In genomic region chr17:82881900-82882714, GRCh38 we compare ENCODE assay signal across 1 cellular context.
TF ChIP-seq lines count a peak whose summit lies in the region.

No MANE protein-coding gene starts in this region.

TF ChIP-seq in HepG2, 621 proteins besides CTCF, POLR2A, EP300 and RAD21 (continued from another document and continues in another):
- no peak; the same call in 1 of the 2 replicates for TF ChIP-seq ZFP91 (CRISPR knock-in tag; IDR thresholded peaks at IDR 0.05; ENCODE audit: borderline replicate concordance)
- TF ChIP-seq, protein P1, sequence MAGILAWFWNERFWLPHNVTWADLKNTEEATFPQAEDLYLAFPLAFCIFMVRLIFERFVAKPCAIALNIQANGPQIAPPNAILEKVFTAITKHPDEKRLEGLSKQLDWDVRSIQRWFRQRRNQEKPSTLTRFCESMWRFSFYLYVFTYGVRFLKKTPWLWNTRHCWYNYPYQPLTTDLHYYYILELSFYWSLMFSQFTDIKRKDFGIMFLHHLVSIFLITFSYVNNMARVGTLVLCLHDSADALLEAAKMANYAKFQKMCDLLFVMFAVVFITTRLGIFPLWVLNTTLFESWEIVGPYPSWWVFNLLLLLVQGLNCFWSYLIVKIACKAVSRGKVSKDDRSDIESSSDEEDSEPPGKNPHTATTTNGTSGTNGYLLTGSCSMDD (CRISPR knock-in tag; IDR thresholded peaks at IDR 0.05): no peak
- TF ChIP-seq, protein P2, sequence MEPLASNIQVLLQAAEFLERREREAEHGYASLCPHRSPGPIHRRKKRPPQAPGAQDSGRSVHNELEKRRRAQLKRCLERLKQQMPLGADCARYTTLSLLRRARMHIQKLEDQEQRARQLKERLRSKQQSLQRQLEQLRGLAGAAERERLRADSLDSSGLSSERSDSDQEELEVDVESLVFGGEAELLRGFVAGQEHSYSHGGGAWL (CRISPR knock-in tag; IDR thresholded peaks at IDR 0.05): no peak
- no peak for TF ChIP-seq LCORL (IDR thresholded peaks at IDR 0.05)
- peak; percentile 94 for TF ChIP-seq LCORL (CRISPR knock-in tag; IDR thresholded peaks at IDR 0.05)
- TF ChIP-seq SIX4 (CRISPR knock-in tag; IDR thresholded peaks at IDR 0.05): no peak
- no peak for TF ChIP-seq PHF8 (CRISPR knock-in tag; IDR thresholded peaks at IDR 0.05)
- no peak for TF ChIP-seq FLYWCH1 (CRISPR knock-in tag; IDR thresholded peaks at IDR 0.05)
- no peak for TF ChIP-seq REL (CRISPR knock-in tag; conservative IDR thresholded peaks at IDR 0.05)
- TF ChIP-seq ZNF512B (CRISPR knock-in tag; IDR thresholded peaks at IDR 0.05; ENCODE audit: borderline replicate concordance): no peak
- TF ChIP-seq HDAC6 (IDR thresholded peaks at IDR 0.05; ENCODE audit: low read depth, low read length): no peak
- 0 out of 2 replicates have a peak, but pooled peaks have one; percentile 30 for TF ChIP-seq CBFB (CRISPR knock-in tag; IDR thresholded peaks at IDR 0.05)
- TF ChIP-seq ZNF225 (CRISPR knock-in tag; IDR thresholded peaks at IDR 0.05): no peak
- TF ChIP-seq ZNF281 (CRISPR knock-in tag; IDR thresholded peaks at IDR 0.05; ENCODE audit: borderline replicate concordance): no peak
- peak; percentile 75; the same call in 1 of the 2 replicates for TF ChIP-seq ZNF33B (CRISPR knock-in tag; IDR thresholded peaks at IDR 0.05)
- TF ChIP-seq, protein P3, sequence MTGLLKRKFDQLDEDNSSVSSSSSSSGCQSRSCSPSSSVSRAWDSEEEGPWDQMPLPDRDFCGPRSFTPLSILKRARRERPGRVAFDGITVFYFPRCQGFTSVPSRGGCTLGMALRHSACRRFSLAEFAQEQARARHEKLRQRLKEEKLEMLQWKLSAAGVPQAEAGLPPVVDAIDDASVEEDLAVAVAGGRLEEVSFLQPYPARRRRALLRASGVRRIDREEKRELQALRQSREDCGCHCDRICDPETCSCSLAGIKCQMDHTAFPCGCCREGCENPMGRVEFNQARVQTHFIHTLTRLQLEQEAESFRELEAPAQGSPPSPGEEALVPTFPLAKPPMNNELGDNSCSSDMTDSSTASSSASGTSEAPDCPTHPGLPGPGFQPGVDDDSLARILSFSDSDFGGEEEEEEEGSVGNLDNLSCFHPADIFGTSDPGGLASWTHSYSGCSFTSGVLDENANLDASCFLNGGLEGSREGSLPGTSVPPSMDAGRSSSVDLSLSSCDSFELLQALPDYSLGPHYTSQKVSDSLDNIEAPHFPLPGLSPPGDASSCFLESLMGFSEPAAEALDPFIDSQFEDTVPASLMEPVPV (CRISPR knock-in tag; IDR thresholded peaks at IDR 0.05): no peak
- no peak for TF ChIP-seq HES4 (CRISPR knock-in tag; IDR thresholded peaks at IDR 0.05; ENCODE audit: borderline replicate concordance)
- 0 out of 2 replicates have a peak, but pooled peaks have one; percentile 52 for TF ChIP-seq BCL3 (CRISPR knock-in tag; IDR thresholded peaks at IDR 0.05)
- TF ChIP-seq ZNF550 (CRISPR knock-in tag; IDR thresholded peaks at IDR 0.05; ENCODE audit: borderline replicate concordance): no peak
- TF ChIP-seq, protein P4, sequence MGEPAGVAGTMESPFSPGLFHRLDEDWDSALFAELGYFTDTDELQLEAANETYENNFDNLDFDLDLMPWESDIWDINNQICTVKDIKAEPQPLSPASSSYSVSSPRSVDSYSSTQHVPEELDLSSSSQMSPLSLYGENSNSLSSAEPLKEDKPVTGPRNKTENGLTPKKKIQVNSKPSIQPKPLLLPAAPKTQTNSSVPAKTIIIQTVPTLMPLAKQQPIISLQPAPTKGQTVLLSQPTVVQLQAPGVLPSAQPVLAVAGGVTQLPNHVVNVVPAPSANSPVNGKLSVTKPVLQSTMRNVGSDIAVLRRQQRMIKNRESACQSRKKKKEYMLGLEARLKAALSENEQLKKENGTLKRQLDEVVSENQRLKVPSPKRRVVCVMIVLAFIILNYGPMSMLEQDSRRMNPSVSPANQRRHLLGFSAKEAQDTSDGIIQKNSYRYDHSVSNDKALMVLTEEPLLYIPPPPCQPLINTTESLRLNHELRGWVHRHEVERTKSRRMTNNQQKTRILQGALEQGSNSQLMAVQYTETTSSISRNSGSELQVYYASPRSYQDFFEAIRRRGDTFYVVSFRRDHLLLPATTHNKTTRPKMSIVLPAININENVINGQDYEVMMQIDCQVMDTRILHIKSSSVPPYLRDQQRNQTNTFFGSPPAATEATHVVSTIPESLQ (CRISPR knock-in tag; conservative IDR thresholded peaks at IDR 0.05): no peak
- no peak for TF ChIP-seq ZNF296 (CRISPR knock-in tag; conservative IDR thresholded peaks at IDR 0.05)
- TF ChIP-seq ZBTB8A (CRISPR knock-in tag; IDR thresholded peaks at IDR 0.05; ENCODE audit: borderline replicate concordance, low read depth): no peak
- no peak for TF ChIP-seq ZNF337 (CRISPR knock-in tag; IDR thresholded peaks at IDR 0.05; ENCODE audit: borderline replicate concordance, low read depth)
- TF ChIP-seq SOX13 (IDR thresholded peaks at IDR 0.05): no peak
- TF ChIP-seq SOX13 (CRISPR knock-in tag; conservative IDR thresholded peaks at IDR 0.05 in 1 of 2, IDR thresholded peaks at IDR 0.05 in 1 of 2): peak in 1 of 2 experiments; percentile 45; a peak in 2 of 4 replicates
- TF ChIP-seq POLR2AphosphoS2 (IDR thresholded peaks at IDR 0.05; ENCODE audit: low read depth, low read length): no peak
- TF ChIP-seq ZNF343 (CRISPR knock-in tag; IDR thresholded peaks at IDR 0.05): 0 out of 2 replicates have a peak, but pooled peaks have one; percentile 54
- no peak for TF ChIP-seq ZNF543 (CRISPR knock-in tag; IDR thresholded peaks at IDR 0.05)
- TF ChIP-seq, protein P5, sequence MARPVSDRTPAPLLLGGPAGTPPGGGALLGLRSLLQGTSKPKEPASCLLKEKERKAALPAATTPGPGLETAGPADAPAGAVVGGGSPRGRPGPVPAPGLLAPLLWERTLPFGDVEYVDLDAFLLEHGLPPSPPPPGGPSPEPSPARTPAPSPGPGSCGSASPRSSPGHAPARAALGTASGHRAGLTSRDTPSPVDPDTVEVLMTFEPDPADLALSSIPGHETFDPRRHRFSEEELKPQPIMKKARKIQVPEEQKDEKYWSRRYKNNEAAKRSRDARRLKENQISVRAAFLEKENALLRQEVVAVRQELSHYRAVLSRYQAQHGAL (CRISPR knock-in tag; IDR thresholded peaks at IDR 0.05; ENCODE audit: not compliant biosample characterization): no peak
- TF ChIP-seq KDM1A (CRISPR knock-in tag; IDR thresholded peaks at IDR 0.05): 0 out of 2 replicates have a peak, but pooled peaks have one; percentile 71
- TF ChIP-seq ETV6 (CRISPR knock-in tag; conservative IDR thresholded peaks at IDR 0.05): peak; percentile 38; the same call in 1 of the 2 replicates
- TF ChIP-seq, protein P6, sequence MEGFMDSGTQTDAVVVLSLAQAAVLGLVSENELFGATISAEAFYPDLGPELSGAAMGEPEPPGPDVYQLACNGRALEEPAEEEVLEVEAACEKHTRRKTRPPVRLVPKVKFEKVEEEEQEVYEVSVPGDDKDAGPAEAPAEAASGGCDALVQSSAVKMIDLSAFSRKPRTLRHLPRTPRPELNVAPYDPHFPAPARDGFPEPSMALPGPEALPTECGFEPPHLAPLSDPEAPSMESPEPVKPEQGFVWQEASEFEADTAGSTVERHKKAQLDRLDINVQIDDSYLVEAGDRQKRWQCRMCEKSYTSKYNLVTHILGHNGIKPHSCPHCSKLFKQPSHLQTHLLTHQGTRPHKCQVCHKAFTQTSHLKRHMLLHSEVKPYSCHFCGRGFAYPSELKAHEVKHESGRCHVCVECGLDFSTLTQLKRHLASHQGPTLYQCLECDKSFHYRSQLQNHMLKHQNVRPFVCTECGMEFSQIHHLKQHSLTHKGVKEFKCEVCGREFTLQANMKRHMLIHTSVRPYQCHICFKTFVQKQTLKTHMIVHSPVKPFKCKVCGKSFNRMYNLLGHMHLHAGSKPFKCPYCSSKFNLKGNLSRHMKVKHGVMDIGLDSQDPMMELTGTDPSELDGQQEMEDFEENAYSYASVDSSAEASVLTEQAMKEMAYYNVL (CRISPR knock-in tag; IDR thresholded peaks at IDR 0.05; ENCODE audit: borderline replicate concordance): peak; percentile 54; the same call in 1 of the 2 replicates
- no peak for TF ChIP-seq MBD4 (IDR thresholded peaks at IDR 0.05; ENCODE audit: borderline replicate concordance, low read length)
- TF ChIP-seq ZNF33A (CRISPR knock-in tag; IDR thresholded peaks at IDR 0.05; ENCODE audit: borderline replicate concordance): no peak
- TF ChIP-seq XBP1 (CRISPR knock-in tag; IDR thresholded peaks at IDR 0.05): no peak
- no peak for TF ChIP-seq ATF5 (CRISPR knock-in tag; IDR thresholded peaks at IDR 0.05; ENCODE audit: low read depth)
- no peak for TF ChIP-seq RELA (CRISPR knock-in tag; IDR thresholded peaks at IDR 0.05)
- no peak for TF ChIP-seq E2F2 (CRISPR knock-in tag; IDR thresholded peaks at IDR 0.05; ENCODE audit: borderline replicate concordance)
- TF ChIP-seq CHD2 (IDR thresholded peaks at IDR 0.05; ENCODE audit: low read depth, low read length): no peak
- no peak for TF ChIP-seq TAF1 (CRISPR knock-in tag; IDR thresholded peaks at IDR 0.05)
- peak; percentile 4; the same call in 1 of the 2 replicates for TF ChIP-seq KDM5B (CRISPR knock-in tag; IDR thresholded peaks at IDR 0.05; ENCODE audit: borderline replicate concordance)
- no peak for TF ChIP-seq SMYD3 (CRISPR knock-in tag; IDR thresholded peaks at IDR 0.05)
- TF ChIP-seq YEATS4 (CRISPR knock-in tag; IDR thresholded peaks at IDR 0.05; ENCODE audit: borderline replicate concordance): no peak; the same call in 1 of the 2 replicates
